In genomic region chr3:53193466-53194217, GRCh38 we compare ENCODE assay signal across 14 cellular contexts. TPM values are rescaled to one million over a fixed set of nuclear protein-coding genes. Genes with fewer than 3 reads are reported as not detected.
A peak's percentile ranks its signal among the peaks of the same experiment; 100 is the strongest.
DNase-seq lines count a peak whose midpoint lies in the region; ATAC-seq and TF ChIP-seq lines count a peak whose summit lies in the region.
"Had no signal": no experiment of that assay in that cellular context is flagged by ENCODE, and none has a peak within 500 bp of the region (broad histone marks: within the 10 kb centered on the region; RNA-seq: fewer than 3 reads in every experiment).

No MANE protein-coding gene starts in this region.

- intact Hi-C loops in mucosa of descending colon (cut with DNase I, micrococcal nuclease), result no loop called here

- H3K9me2 ChIP-seq in SU-DHL-6 (replicated peaks; ENCODE audit: insufficient read depth, low read length), result no peaks in the 10 kb centered on the region

- no peaks in the 10 kb centered on the region; the same call in 1 of the 2 replicates for H4K20me1 ChIP-seq in SU-DHL-6 (ENCODE audit: low read depth, low read length)

- no peak overlapping the region for H2AFZ ChIP-seq in SU-DHL-6 (ENCODE audit: low read depth, low read length, severe bottlenecking)
- H2AFZ ChIP-seq: GM23248 had no signal

- H3K79me2 ChIP-seq in SU-DHL-6 (ENCODE audit: insufficient read depth, low read length), result peaks cover 11% of the 10 kb centered on the region

- H3K4me3 ChIP-seq in SU-DHL-6 (ENCODE audit: insufficient read depth, low read length, poor library complexity, severe bottlenecking) (no peak overlapping the region), right atrium auricular region (no peak overlapping the region), rectal smooth muscle tissue (ENCODE audit: low read length) (peak overlapping the region; percentile 6), mucosa of descending colon (no peak overlapping the region)
- H3K4me3 ChIP-seq: GM23248 had no signal

- H3K27ac ChIP-seq in SU-DHL-6 (ENCODE audit: low read depth, low read length), result peak overlapping the region; percentile 96
- H3K27ac ChIP-seq in right atrium auricular region, result peak overlapping the region; percentile 24 to 44
- peak overlapping the region; percentile 53 for H3K27ac ChIP-seq in rectal smooth muscle tissue (ENCODE audit: low read depth, low read length)
- H3K27ac ChIP-seq: GM23248 had no signal

- H3K9ac ChIP-seq in SU-DHL-6 (ENCODE audit: low read length) (peak overlapping the region; percentile 51), rectal smooth muscle tissue (ENCODE audit: low read length) (peak overlapping the region; percentile 21)
- H3K9ac ChIP-seq: GM23248 had no signal

- peaks cover 58% of the 10 kb centered on the region for H3F3A ChIP-seq in SU-DHL-6 (ENCODE audit: insufficient read depth)

- no peak for ATAC-seq in GM21717 (IDR thresholded peaks at IDR 0.05; ENCODE audit: unreplicated experiment)
- ATAC-seq in mucosa of descending colon, result no peak
- ATAC-seq: left lobe of liver had no signal

- H3K4me2 ChIP-seq in SU-DHL-6 (ENCODE audit: low read depth, low read length, poor library complexity, severe bottlenecking), result peak overlapping the region; percentile 60

- H3K4me1 ChIP-seq in right atrium auricular region (peaks cover 0 to 32% of the 10 kb centered on the region in 2 donors), rectal smooth muscle tissue (ENCODE audit: control insufficient read depth, insufficient read depth, low read length) (peaks cover 12% of the 10 kb centered on the region), mucosa of descending colon (ENCODE audit: low read depth) (peaks cover 12% of the 10 kb centered on the region)

- H3K36me3 ChIP-seq in SU-DHL-6 (ENCODE audit: low read length), result peaks cover 5% of the 10 kb centered on the region; the same call in 1 of the 2 replicates
- H3K36me3 ChIP-seq in right atrium auricular region, result peaks cover 26% of the 10 kb centered on the region
- peaks cover 24% of the 10 kb centered on the region for H3K36me3 ChIP-seq in rectal smooth muscle tissue (ENCODE audit: control insufficient read depth, insufficient read depth, low read length)
- H3K36me3 ChIP-seq in mucosa of descending colon (ENCODE audit: low read depth), result no peaks in the 10 kb centered on the region

- H3K27me3 ChIP-seq in SU-DHL-6 (ENCODE audit: low read length) (no peaks in the 10 kb centered on the region), right atrium auricular region (no peaks in the 10 kb centered on the region), rectal smooth muscle tissue (ENCODE audit: control insufficient read depth, insufficient read depth, low read length) (no peaks in the 10 kb centered on the region)

- no peak for TF ChIP-seq CTCF in SU-DHL-6 (IDR thresholded peaks at IDR 0.05; ENCODE audit: insufficient read depth, low read length, poor library complexity, severe bottlenecking)
- no peak for TF ChIP-seq CTCF in right atrium auricular region (IDR thresholded peaks at IDR 0.05)
- TF ChIP-seq CTCF in mucosa of descending colon (IDR thresholded peaks at IDR 0.05), result no peak

- H3K9me3 ChIP-seq in SU-DHL-6 (ENCODE audit: insufficient read depth, low read length), result no peaks in the 10 kb centered on the region
- H3K9me3 ChIP-seq in right atrium auricular region, result no peaks in the 10 kb centered on the region
- no peaks in the 10 kb centered on the region for H3K9me3 ChIP-seq in mucosa of descending colon

- DNase-seq in EH (ENCODE audit: low read depth) (peak; percentile 18), right atrium auricular region (ENCODE audit: low spot score) (no peak), NCI-H2171 (lab: John Stamatoyannopoulos, UW) (no peak), hypothalamus (lab: John Stamatoyannopoulos, UW) (no peak), mucosa of descending colon (no peak)
- DNase-seq: activated CD4-positive, alpha-beta T cell treated with anti-CD3 and anti-CD28 coated beads for 1 hour; cerebellar nuclear complex; NCI-H345; trophoblast cell had no signal

RNA-seq across cellular contexts. Expression of gene PRKCD, which starts 32.6 kb away (rescaled TPM):
- total RNA-seq in right atrium auricular region (10 to 100 TPM; 11.1 to 14.8 TPM), mucosa of descending colon (10 to 100 TPM; 46.8 to 87.9 (median 83.4) TPM)

Comparison
In these comparisons a context has a peak if more than half of its experiments do, and no peak if none do; other contexts are left out.
1. H3K27ac ChIP-seq: peak in every context shown above with its lines; median percentile 96 in SU-DHL-6; 53 in rectal smooth muscle tissue; 34 in right atrium auricular region.